1 cellular context compared by ENCODE assay signal in the genomic region with DNA sequence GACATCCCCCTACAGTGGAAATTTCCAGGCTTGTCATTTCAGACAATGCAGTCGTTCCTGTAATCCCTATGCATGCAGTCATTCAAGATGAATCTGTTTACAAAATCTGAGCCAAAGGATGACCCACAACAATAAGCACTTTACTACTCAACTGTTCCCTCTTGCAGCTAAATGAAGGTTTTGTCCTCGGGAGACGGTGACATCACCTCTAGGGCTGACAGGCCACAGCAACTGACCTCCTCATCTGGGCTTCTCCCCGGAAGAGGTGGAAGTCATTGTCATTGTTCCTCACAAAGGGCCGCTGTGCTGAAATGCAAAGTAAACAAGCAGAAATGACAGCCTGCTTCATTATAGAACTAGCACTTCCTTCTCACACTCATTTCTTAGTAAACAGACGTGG.
TF ChIP-seq lines count a peak whose summit lies in the region.

No MANE protein-coding gene starts in this region.

TF ChIP-seq in GM23338, 12 proteins besides CTCF, POLR2A, EP300 and RAD21 (continued from another document):
- TF ChIP-seq, protein P1, sequence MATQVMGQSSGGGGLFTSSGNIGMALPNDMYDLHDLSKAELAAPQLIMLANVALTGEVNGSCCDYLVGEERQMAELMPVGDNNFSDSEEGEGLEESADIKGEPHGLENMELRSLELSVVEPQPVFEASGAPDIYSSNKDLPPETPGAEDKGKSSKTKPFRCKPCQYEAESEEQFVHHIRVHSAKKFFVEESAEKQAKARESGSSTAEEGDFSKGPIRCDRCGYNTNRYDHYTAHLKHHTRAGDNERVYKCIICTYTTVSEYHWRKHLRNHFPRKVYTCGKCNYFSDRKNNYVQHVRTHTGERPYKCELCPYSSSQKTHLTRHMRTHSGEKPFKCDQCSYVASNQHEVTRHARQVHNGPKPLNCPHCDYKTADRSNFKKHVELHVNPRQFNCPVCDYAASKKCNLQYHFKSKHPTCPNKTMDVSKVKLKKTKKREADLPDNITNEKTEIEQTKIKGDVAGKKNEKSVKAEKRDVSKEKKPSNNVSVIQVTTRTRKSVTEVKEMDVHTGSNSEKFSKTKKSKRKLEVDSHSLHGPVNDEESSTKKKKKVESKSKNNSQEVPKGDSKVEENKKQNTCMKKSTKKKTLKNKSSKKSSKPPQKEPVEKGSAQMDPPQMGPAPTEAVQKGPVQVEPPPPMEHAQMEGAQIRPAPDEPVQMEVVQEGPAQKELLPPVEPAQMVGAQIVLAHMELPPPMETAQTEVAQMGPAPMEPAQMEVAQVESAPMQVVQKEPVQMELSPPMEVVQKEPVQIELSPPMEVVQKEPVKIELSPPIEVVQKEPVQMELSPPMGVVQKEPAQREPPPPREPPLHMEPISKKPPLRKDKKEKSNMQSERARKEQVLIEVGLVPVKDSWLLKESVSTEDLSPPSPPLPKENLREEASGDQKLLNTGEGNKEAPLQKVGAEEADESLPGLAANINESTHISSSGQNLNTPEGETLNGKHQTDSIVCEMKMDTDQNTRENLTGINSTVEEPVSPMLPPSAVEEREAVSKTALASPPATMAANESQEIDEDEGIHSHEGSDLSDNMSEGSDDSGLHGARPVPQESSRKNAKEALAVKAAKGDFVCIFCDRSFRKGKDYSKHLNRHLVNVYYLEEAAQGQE (IDR thresholded peaks at IDR 0.05; ENCODE audit: unreplicated experiment), result no peak
- TF ChIP-seq, protein P2, sequence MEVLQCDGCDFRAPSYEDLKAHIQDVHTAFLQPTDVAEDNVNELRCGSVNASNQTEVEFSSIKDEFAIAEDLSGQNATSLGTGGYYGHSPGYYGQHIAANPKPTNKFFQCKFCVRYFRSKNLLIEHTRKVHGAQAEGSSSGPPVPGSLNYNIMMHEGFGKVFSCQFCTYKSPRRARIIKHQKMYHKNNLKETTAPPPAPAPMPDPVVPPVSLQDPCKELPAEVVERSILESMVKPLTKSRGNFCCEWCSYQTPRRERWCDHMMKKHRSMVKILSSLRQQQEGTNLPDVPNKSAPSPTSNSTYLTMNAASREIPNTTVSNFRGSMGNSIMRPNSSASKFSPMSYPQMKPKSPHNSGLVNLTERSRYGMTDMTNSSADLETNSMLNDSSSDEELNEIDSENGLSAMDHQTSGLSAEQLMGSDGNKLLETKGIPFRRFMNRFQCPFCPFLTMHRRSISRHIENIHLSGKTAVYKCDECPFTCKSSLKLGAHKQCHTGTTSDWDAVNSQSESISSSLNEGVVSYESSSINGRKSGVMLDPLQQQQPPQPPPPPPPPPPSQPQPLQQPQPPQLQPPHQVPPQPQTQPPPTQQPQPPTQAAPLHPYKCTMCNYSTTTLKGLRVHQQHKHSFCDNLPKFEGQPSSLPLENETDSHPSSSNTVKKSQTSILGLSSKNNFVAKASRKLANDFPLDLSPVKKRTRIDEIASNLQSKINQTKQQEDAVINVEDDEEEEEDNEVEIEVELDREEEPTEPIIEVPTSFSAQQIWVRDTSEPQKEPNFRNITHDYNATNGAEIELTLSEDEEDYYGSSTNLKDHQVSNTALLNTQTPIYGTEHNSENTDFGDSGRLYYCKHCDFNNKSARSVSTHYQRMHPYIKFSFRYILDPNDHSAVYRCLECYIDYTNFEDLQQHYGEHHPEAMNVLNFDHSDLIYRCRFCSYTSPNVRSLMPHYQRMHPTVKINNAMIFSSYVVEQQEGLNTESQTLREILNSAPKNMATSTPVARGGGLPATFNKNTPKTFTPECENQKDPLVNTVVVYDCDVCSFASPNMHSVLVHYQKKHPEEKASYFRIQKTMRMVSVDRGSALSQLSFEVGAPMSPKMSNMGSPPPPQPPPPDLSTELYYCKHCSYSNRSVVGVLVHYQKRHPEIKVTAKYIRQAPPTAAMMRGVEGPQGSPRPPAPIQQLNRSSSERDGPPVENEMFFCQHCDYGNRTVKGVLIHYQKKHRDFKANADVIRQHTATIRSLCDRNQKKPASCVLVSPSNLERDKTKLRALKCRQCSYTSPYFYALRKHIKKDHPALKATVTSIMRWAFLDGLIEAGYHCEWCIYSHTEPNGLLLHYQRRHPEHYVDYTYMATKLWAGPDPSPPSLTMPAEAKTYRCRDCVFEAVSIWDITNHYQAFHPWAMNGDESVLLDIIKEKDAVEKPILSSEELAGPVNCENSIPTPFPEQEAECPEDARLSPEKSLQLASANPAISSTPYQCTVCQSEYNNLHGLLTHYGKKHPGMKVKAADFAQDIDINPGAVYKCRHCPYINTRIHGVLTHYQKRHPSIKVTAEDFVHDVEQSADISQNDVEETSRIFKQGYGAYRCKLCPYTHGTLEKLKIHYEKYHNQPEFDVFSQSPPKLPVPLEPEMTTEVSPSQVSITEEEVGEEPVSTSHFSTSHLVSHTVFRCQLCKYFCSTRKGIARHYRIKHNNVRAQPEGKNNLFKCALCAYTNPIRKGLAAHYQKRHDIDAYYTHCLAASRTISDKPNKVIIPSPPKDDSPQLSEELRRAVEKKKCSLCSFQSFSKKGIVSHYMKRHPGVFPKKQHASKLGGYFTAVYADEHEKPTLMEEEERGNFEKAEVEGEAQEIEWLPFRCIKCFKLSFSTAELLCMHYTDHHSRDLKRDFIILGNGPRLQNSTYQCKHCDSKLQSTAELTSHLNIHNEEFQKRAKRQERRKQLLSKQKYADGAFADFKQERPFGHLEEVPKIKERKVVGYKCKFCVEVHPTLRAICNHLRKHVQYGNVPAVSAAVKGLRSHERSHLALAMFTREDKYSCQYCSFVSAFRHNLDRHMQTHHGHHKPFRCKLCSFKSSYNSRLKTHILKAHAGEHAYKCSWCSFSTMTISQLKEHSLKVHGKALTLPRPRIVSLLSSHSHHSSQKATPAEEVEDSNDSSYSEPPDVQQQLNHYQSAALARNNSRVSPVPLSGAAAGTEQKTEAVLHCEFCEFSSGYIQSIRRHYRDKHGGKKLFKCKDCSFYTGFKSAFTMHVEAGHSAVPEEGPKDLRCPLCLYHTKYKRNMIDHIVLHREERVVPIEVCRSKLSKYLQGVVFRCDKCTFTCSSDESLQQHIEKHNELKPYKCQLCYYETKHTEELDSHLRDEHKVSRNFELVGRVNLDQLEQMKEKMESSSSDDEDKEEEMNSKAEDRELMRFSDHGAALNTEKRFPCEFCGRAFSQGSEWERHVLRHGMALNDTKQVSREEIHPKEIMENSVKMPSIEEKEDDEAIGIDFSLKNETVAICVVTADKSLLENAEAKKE (CRISPR knock-in tag; IDR thresholded peaks at IDR 0.05), result no peak
- TF ChIP-seq EZH2 (IDR thresholded peaks at IDR 0.05; ENCODE audit: low read depth, unreplicated experiment), result no peak
- TF ChIP-seq STAT1 (IDR thresholded peaks at IDR 0.05; ENCODE audit: unreplicated experiment), result no peak
- no peak for TF ChIP-seq JUNB (IDR thresholded peaks at IDR 0.05; ENCODE audit: unreplicated experiment)
- no peak for TF ChIP-seq CREB1 (CRISPR knock-in tag; IDR thresholded peaks at IDR 0.05; ENCODE audit: low read depth)
- TF ChIP-seq POLR2AphosphoS5 (IDR thresholded peaks at IDR 0.05; ENCODE audit: low read depth), result no peak
- TF ChIP-seq, protein P3, sequence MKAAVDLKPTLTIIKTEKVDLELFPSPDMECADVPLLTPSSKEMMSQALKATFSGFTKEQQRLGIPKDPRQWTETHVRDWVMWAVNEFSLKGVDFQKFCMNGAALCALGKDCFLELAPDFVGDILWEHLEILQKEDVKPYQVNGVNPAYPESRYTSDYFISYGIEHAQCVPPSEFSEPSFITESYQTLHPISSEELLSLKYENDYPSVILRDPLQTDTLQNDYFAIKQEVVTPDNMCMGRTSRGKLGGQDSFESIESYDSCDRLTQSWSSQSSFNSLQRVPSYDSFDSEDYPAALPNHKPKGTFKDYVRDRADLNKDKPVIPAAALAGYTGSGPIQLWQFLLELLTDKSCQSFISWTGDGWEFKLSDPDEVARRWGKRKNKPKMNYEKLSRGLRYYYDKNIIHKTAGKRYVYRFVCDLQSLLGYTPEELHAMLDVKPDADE (IDR thresholded peaks at IDR 0.05), result no peak
